ENCODE assay signal across 8 cellular contexts in the genomic region with DNA sequence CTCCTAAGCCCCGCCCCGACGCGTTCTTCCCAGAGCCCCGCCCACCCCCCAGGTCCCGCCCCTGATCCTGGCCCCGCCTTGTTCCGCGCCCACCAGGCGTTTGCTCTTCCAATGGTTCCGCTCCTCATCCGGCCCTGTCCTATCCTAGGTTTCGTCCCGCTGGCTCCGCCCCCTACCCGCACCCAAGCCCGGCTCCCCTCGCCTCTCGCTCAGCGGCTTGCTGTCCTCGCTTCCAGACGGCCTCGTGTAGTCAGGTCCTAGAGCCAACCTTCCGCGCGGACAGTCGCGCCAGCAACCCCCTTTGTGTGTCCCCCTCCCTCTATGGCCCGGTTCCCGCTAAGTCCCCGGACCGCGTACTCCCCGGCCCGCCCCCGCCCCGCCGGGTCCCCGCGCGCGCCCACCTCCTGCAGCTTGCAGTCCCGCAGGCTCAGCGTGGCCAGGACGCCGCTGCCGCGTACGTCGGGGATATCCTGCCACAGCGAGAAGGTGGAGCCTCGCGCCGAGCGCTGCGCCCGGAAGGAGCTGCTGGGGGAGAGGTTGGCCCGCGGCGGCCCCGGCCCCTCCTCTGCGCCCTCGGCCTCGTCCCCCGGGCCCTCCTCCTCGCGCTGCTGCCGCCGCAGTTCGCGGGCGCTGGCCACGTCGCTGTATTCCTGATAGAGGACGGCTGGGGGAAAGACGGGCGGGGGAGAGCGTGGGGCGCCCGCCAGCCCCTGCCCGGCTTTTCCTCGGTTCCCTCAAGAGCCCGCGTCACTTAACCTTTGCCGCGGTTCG. TPM values are rescaled to one million over a fixed set of nuclear protein-coding genes. Genes with fewer than 3 reads are reported as not detected.
DNase-seq lines count a peak whose midpoint lies in the region; ATAC-seq and TF ChIP-seq lines count a peak whose summit lies in the region.

No MANE protein-coding gene starts in this region.

- H3K4me2 ChIP-seq in trophoblast cell (ENCODE audit: low read length) = peak overlapping the region; percentile 68

- H4K12ac ChIP-seq in trophoblast cell (ENCODE audit: low read depth, low read length) = peak overlapping the region; percentile 84

- H3K27ac ChIP-seq in trophoblast cell (ENCODE audit: low read depth, low read length) = peak overlapping the region; percentile 81
- peak overlapping the region; percentile 80 to 99 (median 96) for H3K27ac ChIP-seq in transverse colon

- H3K14ac ChIP-seq in trophoblast cell (ENCODE audit: low read length) = peak overlapping the region; percentile 83

- H3K27ac Mint-ChIP-seq in activated naive CD8-positive, alpha-beta T cell treated with anti-CD3 and anti-CD28 coated beads, Interleukin-2, amount 10 ng/mL, durations not matched to agents 7 days and 5 days = peak overlapping the region; percentile 98

- H3K36me3 Mint-ChIP-seq in activated naive CD8-positive, alpha-beta T cell treated with anti-CD3 and anti-CD28 coated beads, Interleukin-2, amount 10 ng/mL, durations not matched to agents 7 days and 5 days = no peaks in the 10 kb centered on the region

- TF ChIP-seq CTCF in GM06990 (IDR thresholded peaks at IDR 0.05; ENCODE audit: insufficient read depth, low read length, poor library complexity, severe bottlenecking) (no peak), transverse colon (IDR thresholded peaks at IDR 0.05) (no peak)

- no peak overlapping the region for H3K18ac ChIP-seq in trophoblast cell (ENCODE audit: low read length)

- no CpG with 5 or more reads among the region's 87 CpGs for WGBS in trophoblast cell (ENCODE audit: extremely low coverage, insufficient coverage, insufficient read length)
- 1 to 20% methylated on average over 3 to 47 of the region's 87 CpGs for WGBS in transverse colon (ENCODE audit: low coverage in 1 of 2), 2 donors

- peaks cover 2% of the 10 kb centered on the region for H3K4me1 Mint-ChIP-seq in activated naive CD8-positive, alpha-beta T cell treated with anti-CD3 and anti-CD28 coated beads, Interleukin-2, amount 10 ng/mL, durations not matched to agents 7 days and 5 days

- peak; percentile 85 for TF ChIP-seq POLR2A in transverse colon (IDR thresholded peaks at IDR 0.05)

- DNase-seq in GM06990 (ENCODE audit: extremely low read depth, insufficient read length) = peak; percentile 94
- peak; percentile 99 for DNase-seq in NCI-H1105 (lab: John Stamatoyannopoulos, UW)
- DNase-seq in activated naive CD8-positive, alpha-beta T cell treated with anti-CD3 and anti-CD28 coated beads, Interleukin-2, amount 10 ng/mL, durations not matched to agents 7 days and 5 days = peak; percentile 94
- peak; percentile 97 for DNase-seq in cardiac septum (ENCODE audit: low spot score)
- DNase-seq in trophoblast cell = peak; percentile 98 to 99
- DNase-seq in transverse colon = peak; percentile 98

- intact Hi-C loops in cardiac septum (cut with DNase I) (loop anchor here (2.0 kb wide), 1 partner anchor 30 kb away; a partner anchor contains a TSS), transverse colon (cut with DNase I; ENCODE audit: low total_unique reads) (loop anchor here (5.0 kb wide), 1 partner anchor 36 kb away; no protein-coding TSS in a partner anchor)

- H3K9me3 ChIP-seq in trophoblast cell (ENCODE audit: insufficient read depth, low read depth, low read length) = peaks cover 1% of the 10 kb centered on the region
- no peaks in the 10 kb centered on the region for H3K9me3 ChIP-seq in transverse colon

- POLR2A ChIA-PET in activated naive CD8-positive, alpha-beta T cell treated with anti-CD3 and anti-CD28 coated beads, Interleukin-2, amount 10 ng/mL, durations not matched to agents 7 days and 5 days (lab: Charles Lee) = interaction anchor here (0.7 to 2.8 kb wide), 7 partner anchors 10 to 128 kb away, joined by 4 to 31 read pairs (median 7); a partner anchor contains a TSS

- H4K91ac ChIP-seq in trophoblast cell (ENCODE audit: low read depth, low read length) = peak overlapping the region; percentile 64

- no peak overlapping the region for H3K23ac ChIP-seq in trophoblast cell (ENCODE audit: low read length)

- ATAC-seq in HG02610 (IDR thresholded peaks at IDR 0.05; ENCODE audit: unreplicated experiment) (peak; percentile 83), SK-N-SH treated with all-trans-retinoic acid at 6 μM for 48 hours (peak; percentile 96)
- peak; percentile 94 for ATAC-seq in activated naive CD8-positive, alpha-beta T cell treated with anti-CD3 and anti-CD28 coated beads, Interleukin-2, amount 10 ng/mL, durations not matched to agents 7 days and 5 days (ENCODE audit: low read depth)

- H3K4ac ChIP-seq in trophoblast cell (ENCODE audit: low read depth, low read length) = no peak overlapping the region

- H3K4me3 Mint-ChIP-seq in activated naive CD8-positive, alpha-beta T cell treated with anti-CD3 and anti-CD28 coated beads, Interleukin-2, amount 10 ng/mL, durations not matched to agents 7 days and 5 days = peak overlapping the region; percentile 78

- H3K27me3 Mint-ChIP-seq in activated naive CD8-positive, alpha-beta T cell treated with anti-CD3 and anti-CD28 coated beads, Interleukin-2, amount 10 ng/mL, durations not matched to agents 7 days and 5 days = peaks cover under 1% of the 10 kb centered on the region

- peak overlapping the region; percentile 72 for H4K8ac ChIP-seq in trophoblast cell (ENCODE audit: low read depth, low read length)

- H3K4me3 ChIP-seq in GM06990 (replicated peaks; ENCODE audit: low read depth, low read length) (peak overlapping the region; percentile 54), trophoblast cell (ENCODE audit: low read depth, low read length) (peak overlapping the region; percentile 64), transverse colon (peak overlapping the region; percentile 33 to 45 (median 44))

- peaks cover 15% of the 10 kb centered on the region for H3K79me1 ChIP-seq in trophoblast cell (ENCODE audit: low read length)

- no peak for TF ChIP-seq EP300 in transverse colon (IDR thresholded peaks at IDR 0.05; ENCODE audit: low read depth)

- peaks cover 2% of the 10 kb centered on the region for H3K79me2 ChIP-seq in trophoblast cell (ENCODE audit: control insufficient read depth, insufficient read depth, low read length, poor library complexity)

- H2BK12ac ChIP-seq in trophoblast cell (ENCODE audit: low read length) = no peak overlapping the region

- H3K27me3 ChIP-seq in GM06990 (replicated peaks; ENCODE audit: control insufficient read depth, insufficient read depth, low read length) (no peaks in the 10 kb centered on the region), trophoblast cell (ENCODE audit: insufficient read depth, low read length) (no peaks in the 10 kb centered on the region), transverse colon (no peaks in the 10 kb centered on the region)

- H3K9me3 Mint-ChIP-seq in activated naive CD8-positive, alpha-beta T cell treated with anti-CD3 and anti-CD28 coated beads, Interleukin-2, amount 10 ng/mL, durations not matched to agents 7 days and 5 days = no peaks in the 10 kb centered on the region

- H2AFZ ChIP-seq in trophoblast cell (ENCODE audit: insufficient read depth, low read length, poor library complexity) = peak overlapping the region; percentile 23

- H3K36me3 ChIP-seq in GM06990 (ENCODE audit: control insufficient read depth, insufficient read depth, low read length) (no peaks in the 10 kb centered on the region), trophoblast cell (ENCODE audit: control insufficient read depth in 1 of 2, insufficient read depth in 2 of 2, low read length in 2 of 2) (peaks cover 19 to 20% of the 10 kb centered on the region in 2 experiments), transverse colon (no peaks in the 10 kb centered on the region)

- in situ Hi-C loops in transverse colon (cut with MboI; ENCODE audit: low pct_ligation_motif_present in 1 of 4, low pct_unique_long_range_greater_than_20kb in 1 of 4, low sequenced_read_pairs in 3 of 4) = loop anchor here in 1 of 4 donors (25.0 kb wide), 1 partner anchor 156 kb away; a partner anchor contains a TSS

- H2BK5ac ChIP-seq in trophoblast cell (ENCODE audit: low read depth, low read length, poor library complexity) = peak overlapping the region; percentile 58

- no peak overlapping the region for H2AK5ac ChIP-seq in trophoblast cell (ENCODE audit: low read length)

- H3K4me1 ChIP-seq in trophoblast cell (ENCODE audit: control insufficient read depth in 1 of 2, insufficient read depth in 2 of 2, low read length in 2 of 2) (peaks cover 14 to 18% of the 10 kb centered on the region in 2 experiments), transverse colon (peaks cover 8 to 16% (median 14%) of the 10 kb centered on the region in 4 donors)

- no peak overlapping the region for H2BK120ac ChIP-seq in trophoblast cell (ENCODE audit: insufficient read depth, low read length, poor library complexity)

- no peak overlapping the region for H3K9ac ChIP-seq in trophoblast cell (ENCODE audit: low read length)

TF ChIP-seq in SK-N-SH treated with all-trans-retinoic acid at 6 μM for 48 hours, 23 proteins besides CTCF, POLR2A, EP300 and RAD21 (continues in another document):
- TF ChIP-seq ZNF70 (CRISPR knock-in tag; IDR thresholded peaks at IDR 0.05) (no peak), BACH2 (CRISPR knock-in tag; IDR thresholded peaks at IDR 0.05; ENCODE audit: borderline replicate concordance) (no peak)
- TF ChIP-seq, protein P1, sequence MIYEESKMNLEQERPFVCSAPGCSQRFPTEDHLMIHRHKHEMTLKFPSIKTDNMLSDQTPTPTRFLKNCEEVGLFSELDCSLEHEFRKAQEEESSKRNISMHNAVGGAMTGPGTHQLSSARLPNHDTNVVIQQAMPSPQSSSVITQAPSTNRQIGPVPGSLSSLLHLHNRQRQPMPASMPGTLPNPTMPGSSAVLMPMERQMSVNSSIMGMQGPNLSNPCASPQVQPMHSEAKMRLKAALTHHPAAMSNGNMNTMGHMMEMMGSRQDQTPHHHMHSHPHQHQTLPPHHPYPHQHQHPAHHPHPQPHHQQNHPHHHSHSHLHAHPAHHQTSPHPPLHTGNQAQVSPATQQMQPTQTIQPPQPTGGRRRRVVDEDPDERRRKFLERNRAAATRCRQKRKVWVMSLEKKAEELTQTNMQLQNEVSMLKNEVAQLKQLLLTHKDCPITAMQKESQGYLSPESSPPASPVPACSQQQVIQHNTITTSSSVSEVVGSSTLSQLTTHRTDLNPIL (CRISPR knock-in tag; IDR thresholded peaks at IDR 0.05; ENCODE audit: low read depth) = no peak

RNA-seq across cellular contexts. Expression of a gene that starts 5.7 kb away (rescaled TPM):
- 10 to 100 TPM in 1 of 2 experiments, 1 to 10 TPM in 1; 7.5 to 10.2 TPM for total RNA-seq in activated naive CD8-positive, alpha-beta T cell treated with anti-CD3 and anti-CD28 coated beads, Interleukin-2, amount 10 ng/mL, durations not matched to agents 7 days and 5 days
- total RNA-seq in cardiac septum (1.3 TPM), transverse colon (10 to 100 TPM in 2 of 4 donors, 1 to 10 TPM in 2; 5.7 to 46.8 (median 10.8) TPM)
- 10.9 and 12.8 TPM in 2 replicates for polyA plus RNA-seq in trophoblast cell (2013)

RNA-seq across cellular contexts. Expression of a gene that starts 30.3 kb away (rescaled TPM):
- 1 to 10 TPM; 6.8 to 7.3 TPM for total RNA-seq in activated naive CD8-positive, alpha-beta T cell treated with anti-CD3 and anti-CD28 coated beads, Interleukin-2, amount 10 ng/mL, durations not matched to agents 7 days and 5 days
- total RNA-seq in cardiac septum (10.6 TPM), transverse colon (10 to 100 TPM in 1 of 4 donors, 1 to 10 TPM in 2, under 1 TPM in 1; 0.60 to 12.3 (median 4.3) TPM)
- polyA plus RNA-seq in trophoblast cell (2013) = 1.8 and 4.1 TPM in 2 replicates

RNA-seq across cellular contexts. Expression of a gene that starts 50.9 kb away (rescaled TPM):
- total RNA-seq in activated naive CD8-positive, alpha-beta T cell treated with anti-CD3 and anti-CD28 coated beads, Interleukin-2, amount 10 ng/mL, durations not matched to agents 7 days and 5 days = not detected
- total RNA-seq in cardiac septum (26.1 TPM), transverse colon (10 to 100 TPM in 3 of 4 donors, 1 to 10 TPM in 1; 2.6 to 68.8 (median 30.5) TPM)
- polyA plus RNA-seq in trophoblast cell (2013) = 27.6 and 30.3 TPM in 2 replicates

Comparison
In these comparisons a context has a peak if more than half of its experiments do, and no peak if none do; other contexts are left out.
1. Peak in every context shown above with its lines: DNase-seq, ATAC-seq, H3K4me3 ChIP-seq and H3K27ac ChIP-seq.